In genomic region chr2:65024149-65024829, GRCh38 we compare ENCODE assay signal across 1 cellular context.
TF ChIP-seq lines count a peak whose summit lies in the region.

No MANE protein-coding gene starts in this region.

TF ChIP-seq in SK-N-SH treated with all-trans-retinoic acid at 6 μM for 48 hours, 23 proteins besides CTCF, POLR2A, EP300 and RAD21 (continued from another document):
- TF ChIP-seq TSHZ2 (CRISPR knock-in tag; IDR thresholded peaks at IDR 0.05): no peak
- TF ChIP-seq CSRNP3 (CRISPR knock-in tag; IDR thresholded peaks at IDR 0.05): no peak
- TF ChIP-seq BACH2 (CRISPR knock-in tag; IDR thresholded peaks at IDR 0.05; ENCODE audit: borderline replicate concordance): no peak
- TF ChIP-seq PPARA (CRISPR knock-in tag; IDR thresholded peaks at IDR 0.05; ENCODE audit: borderline replicate concordance): no peak
- TF ChIP-seq CREB5 (CRISPR knock-in tag; IDR thresholded peaks at IDR 0.05; ENCODE audit: low read depth): no peak
- TF ChIP-seq ESRRG (CRISPR knock-in tag; IDR thresholded peaks at IDR 0.05): no peak
- no peak for TF ChIP-seq GLIS3 (CRISPR knock-in tag; IDR thresholded peaks at IDR 0.05)
- TF ChIP-seq SNAI2 (CRISPR knock-in tag; IDR thresholded peaks at IDR 0.05): no peak
- no peak for TF ChIP-seq TCF4 (CRISPR knock-in tag; IDR thresholded peaks at IDR 0.05; ENCODE audit: borderline replicate concordance)
- no peak for TF ChIP-seq POU6F1 (CRISPR knock-in tag; IDR thresholded peaks at IDR 0.05; ENCODE audit: borderline replicate concordance, low read depth)
